ENCODE assay signal across 8 cellular contexts in genomic region chr15:31200735-31201151, GRCh38.
DNase-seq lines count a peak whose midpoint lies in the region; ATAC-seq, FAIRE-seq and TF ChIP-seq lines count a peak whose summit lies in the region.

No MANE protein-coding gene starts in this region.

- H4K20me1 ChIP-seq in H1 (replicated peaks in 1 of 2; ENCODE audit: control insufficient read depth in 1 of 2, insufficient read depth in 2 of 2, low read length in 2 of 2): no peaks in the 10 kb centered on the region

- no peaks in the 10 kb centered on the region for H3K79me1 ChIP-seq in H1 (ENCODE audit: low read depth, low read length)

- no peak overlapping the region for H2BK12ac ChIP-seq in H1 (ENCODE audit: low read depth, low read length)

- H3K79me2 ChIP-seq in H1 (ENCODE audit: control insufficient read depth in 1 of 2, insufficient read depth in 2 of 2, low read length in 2 of 2): no peaks in the 10 kb centered on the region

- H3K4ac ChIP-seq in H1 (replicated peaks; ENCODE audit: insufficient read length, low read depth, low read length): no peak overlapping the region

- ATAC-seq in naive thymus-derived CD4-positive, alpha-beta T cell: peak; percentile 77
- ATAC-seq in stimulated activated naive CD8-positive, alpha-beta T cell treated with anti-CD3 and anti-CD28 coated beads, Interleukin-15, amount 100 ng/mL, for 72 hours: peak; percentile 64
- no peak for ATAC-seq in GM21825 (IDR thresholded peaks at IDR 0.05; ENCODE audit: unreplicated experiment)

- no peaks in the 10 kb centered on the region for H3K9me3 Mint-ChIP-seq in activated CD4-positive, alpha-beta memory T cell treated with anti-CD3 and anti-CD28 coated beads, Interleukin-2, amount 10 ng/mL, durations not matched to agents 7 days and 5 days
- H3K9me3 Mint-ChIP-seq in naive thymus-derived CD4-positive, alpha-beta T cell: no peaks in the 10 kb centered on the region
- no peaks in the 10 kb centered on the region for H3K9me3 Mint-ChIP-seq in stimulated activated naive CD8-positive, alpha-beta T cell treated with anti-CD3 and anti-CD28 coated beads, Interleukin-15, amount 100 ng/mL, for 72 hours

- no peaks in the 10 kb centered on the region for H3K36me3 Mint-ChIP-seq in activated CD4-positive, alpha-beta memory T cell treated with anti-CD3 and anti-CD28 coated beads, Interleukin-2, amount 10 ng/mL, durations not matched to agents 7 days and 5 days (ENCODE audit: low read depth)
- no peaks in the 10 kb centered on the region for H3K36me3 Mint-ChIP-seq in naive thymus-derived CD4-positive, alpha-beta T cell

- H3K4me3 ChIP-seq in H1 (ENCODE audit: extremely low read depth in 1 of 4, insufficient read depth in 2 of 4, low read depth in 3 of 4, low read length in 4 of 4): no peak overlapping the region
- no peak overlapping the region for H3K4me3 ChIP-seq in naive thymus-derived CD4-positive, alpha-beta T cell (ENCODE audit: low read length)

- H3K4me1 ChIP-seq in H1 (replicated peaks in 1 of 4; ENCODE audit: control insufficient read depth in 3 of 4, insufficient read depth in 4 of 4, low read length in 3 of 4): peaks cover 0 to 2% (median 0%) of the 10 kb centered on the region in 4 experiments; a peak in 1 of 7 replicates
- H3K4me1 ChIP-seq in naive thymus-derived CD4-positive, alpha-beta T cell (ENCODE audit: control insufficient read depth in 2 of 2, insufficient read depth in 2 of 2, low read length in 2 of 2): peaks cover 0 to 31% of the 10 kb centered on the region in 2 donors

- no peak overlapping the region for H2AK5ac ChIP-seq in H1 (ENCODE audit: low read depth, low read length)

- H3K18ac ChIP-seq in H1 (ENCODE audit: extremely low read depth, low read length): no peak overlapping the region; the same call in none of the 2 replicates

- H3K14ac ChIP-seq in H1 (ENCODE audit: insufficient read length): no peak overlapping the region

- DNase-seq in AG20443 (ENCODE audit: low spot score) (peak; percentile 70), HuH-7.5 (ENCODE audit: low spot score) (peak; percentile 43), H1 (ENCODE audit: low read depth in 1 of 2, low spot score in 2 of 2) (peak in 1 of 2 experiments; percentile 76), SIG-M5 treated with dmso at 0.1 percent for 504 hours (lab: John Stamatoyannopoulos, UW; ENCODE audit: unreplicated experiment) (no peak)
- peak; percentile 79 for DNase-seq in activated CD4-positive, alpha-beta memory T cell treated with anti-CD3 and anti-CD28 coated beads, Interleukin-2, amount 10 ng/mL, durations not matched to agents 7 days and 5 days
- DNase-seq in naive thymus-derived CD4-positive, alpha-beta T cell: peak; percentile 45 to 81 (median 72)
- peak; percentile 39 to 57 for DNase-seq in stimulated activated naive CD8-positive, alpha-beta T cell treated with anti-CD3 and anti-CD28 coated beads, Interleukin-15, amount 100 ng/mL, for 72 hours

- H4K91ac ChIP-seq in H1 (replicated peaks; ENCODE audit: insufficient read length, low read length): no peak overlapping the region

- POLR2A ChIA-PET in activated CD4-positive, alpha-beta memory T cell treated with anti-CD3 and anti-CD28 coated beads, Interleukin-2, amount 10 ng/mL, durations not matched to agents 7 days and 5 days (lab: Charles Lee): interaction anchor here (0.6 to 1.6 kb wide), 4 partner anchors 14 to 1132 kb away, joined by 3 to 4 read pairs (median 3); no protein-coding TSS in a partner anchor
- POLR2A ChIA-PET in H1 (lab: Charles Lee; ENCODE audit: partially characterized antibody): interaction anchor here (0.6 kb wide), 1 partner anchor 144 kb away, joined by 3 read pairs; no protein-coding TSS in a partner anchor
- POLR2A ChIA-PET in naive thymus-derived CD4-positive, alpha-beta T cell (lab: Charles Lee): interaction anchor here (0.7 to 3.2 kb wide), 10 partner anchors 14 to 290 kb away, joined by 3 to 12 read pairs (median 5); no protein-coding TSS in a partner anchor

- no peak overlapping the region for H2BK5ac ChIP-seq in H1 (ENCODE audit: low read depth, low read length)

- no peak overlapping the region for H2BK120ac ChIP-seq in H1 (replicated peaks; ENCODE audit: low read depth, low read length)

- peak; percentile 66 to 72 (median 68) for TF ChIP-seq CTCF in H1 (IDR thresholded peaks at IDR 0.05; ENCODE audit: control extremely low read depth in 1 of 3, insufficient read depth in 1 of 3, low read depth in 1 of 3, low read length in 3 of 3)

- TF ChIP-seq RAD21 in H1 (IDR thresholded peaks at IDR 0.05 in 1 of 2, conservative IDR thresholded peaks at IDR 0.05 in 1 of 2; ENCODE audit: low read depth in 2 of 2, low read length in 2 of 2): peak; percentile 80 to 84

- no peak overlapping the region for H3K23ac ChIP-seq in H1 (ENCODE audit: insufficient read length)

- H3K9me3 ChIP-seq in H1 (ENCODE audit: insufficient read depth in 2 of 2, low read depth in 1 of 2, low read length in 1 of 2): no peaks in the 10 kb centered on the region
- no peaks in the 10 kb centered on the region for H3K9me3 ChIP-seq in naive thymus-derived CD4-positive, alpha-beta T cell (ENCODE audit: control insufficient read depth in 2 of 3, low read length in 3 of 3)

- H3K27me3 ChIP-seq in H1 (replicated peaks in 1 of 4; ENCODE audit: control insufficient read depth in 3 of 4, extremely low read depth in 1 of 4, insufficient read depth in 3 of 4, low read length in 3 of 4): no peaks in the 10 kb centered on the region
- H3K27me3 ChIP-seq in naive thymus-derived CD4-positive, alpha-beta T cell (ENCODE audit: control insufficient read depth in 2 of 2, insufficient read depth in 2 of 2, low read length in 2 of 2): no peaks in the 10 kb centered on the region

- no peak overlapping the region for H3K27ac Mint-ChIP-seq in activated CD4-positive, alpha-beta memory T cell treated with anti-CD3 and anti-CD28 coated beads, Interleukin-2, amount 10 ng/mL, durations not matched to agents 7 days and 5 days
- peak overlapping the region in 3 of 9 donors; percentile 4 to 77 (median 38) for H3K27ac Mint-ChIP-seq in naive thymus-derived CD4-positive, alpha-beta T cell
- peak overlapping the region; percentile 84 to 91 for H3K27ac Mint-ChIP-seq in stimulated activated naive CD8-positive, alpha-beta T cell treated with anti-CD3 and anti-CD28 coated beads, Interleukin-15, amount 100 ng/mL, for 72 hours

- no peak overlapping the region for H3K56ac ChIP-seq in H1 (replicated peaks; ENCODE audit: insufficient read length, low read depth, low read length)

- CTCF ChIA-PET in activated CD4-positive, alpha-beta memory T cell treated with anti-CD3 and anti-CD28 coated beads, Interleukin-2, amount 10 ng/mL, durations not matched to agents 7 days and 5 days (lab: Charles Lee): interaction anchor here (0.6 to 2.7 kb wide), 15 partner anchors 9 to 293 kb away, joined by 3 to 44 read pairs (median 3); partner anchors contain the start of gene KLF13
- CTCF ChIA-PET in H1 (lab: Charles Lee; ENCODE audit: partially characterized antibody): interaction anchor here (0.6 to 2.9 kb wide), 32 partner anchors 9 to 775 kb away, joined by 3 to 32 read pairs (median 4); no protein-coding TSS in a partner anchor
- CTCF ChIA-PET in naive thymus-derived CD4-positive, alpha-beta T cell (lab: Charles Lee): interaction anchor here (0.6 to 8.7 kb wide), 23 partner anchors 11 to 355 kb away, joined by 3 to 117 read pairs (median 4); no protein-coding TSS in a partner anchor

- H4K5ac ChIP-seq in H1 (ENCODE audit: insufficient read length, low read depth, low read length): no peak overlapping the region

- H3K23me2 ChIP-seq in H1 (ENCODE audit: low read depth, low read length): no peaks in the 10 kb centered on the region

- no peaks in the 10 kb centered on the region for H3K36me3 ChIP-seq in H1 (ENCODE audit: control insufficient read depth in 2 of 4, insufficient read depth in 4 of 4, low read length in 3 of 4)
- no peaks in the 10 kb centered on the region for H3K36me3 ChIP-seq in naive thymus-derived CD4-positive, alpha-beta T cell (ENCODE audit: control insufficient read depth in 2 of 3, insufficient read depth in 3 of 3, low read length in 3 of 3)

- H2BK20ac ChIP-seq in H1 (ENCODE audit: low read length): no peak overlapping the region

- no peak for TF ChIP-seq POLR2A in H1 (IDR thresholded peaks at IDR 0.05; ENCODE audit: control extremely low read depth in 1 of 2, low read depth in 2 of 2, low read length in 2 of 2)

- 0 out of 2 replicates have a peak overlapping the region, but pooled peaks have one; percentile 31 for H2BK15ac ChIP-seq in H1 (ENCODE audit: low read length)

- H3K27me3 Mint-ChIP-seq in activated CD4-positive, alpha-beta memory T cell treated with anti-CD3 and anti-CD28 coated beads, Interleukin-2, amount 10 ng/mL, durations not matched to agents 7 days and 5 days: peaks cover 21% of the 10 kb centered on the region
- H3K27me3 Mint-ChIP-seq in naive thymus-derived CD4-positive, alpha-beta T cell: peaks cover 0 to 33% (median 0%) of the 10 kb centered on the region in 5 donors
- H3K27me3 Mint-ChIP-seq in stimulated activated naive CD8-positive, alpha-beta T cell treated with anti-CD3 and anti-CD28 coated beads, Interleukin-15, amount 100 ng/mL, for 72 hours: peaks cover 16% of the 10 kb centered on the region

- no peak overlapping the region for H3K9ac ChIP-seq in H1 (replicated peaks in 1 of 4; ENCODE audit: extremely low read depth in 1 of 4, low read depth in 3 of 4, low read length in 3 of 4)

- peak overlapping the region; percentile 31 for H4K8ac ChIP-seq in H1 (ENCODE audit: extremely low read depth, insufficient read depth, low read length)

- H3K4me3 Mint-ChIP-seq in activated CD4-positive, alpha-beta memory T cell treated with anti-CD3 and anti-CD28 coated beads, Interleukin-2, amount 10 ng/mL, durations not matched to agents 7 days and 5 days: no peak overlapping the region
- H3K4me3 Mint-ChIP-seq in naive thymus-derived CD4-positive, alpha-beta T cell: no peak overlapping the region
- H3K4me3 Mint-ChIP-seq in stimulated activated naive CD8-positive, alpha-beta T cell treated with anti-CD3 and anti-CD28 coated beads, Interleukin-15, amount 100 ng/mL, for 72 hours: no peak overlapping the region

- H3K4me2 ChIP-seq in H1 (ENCODE audit: insufficient read depth in 1 of 2, low read depth in 2 of 2, low read length in 2 of 2): no peak overlapping the region

- intact Hi-C loops in naive thymus-derived CD4-positive, alpha-beta T cell (cut with micrococcal nuclease): loop anchor here (1.0 to 5.0 kb wide), 7 partner anchors 14 to 667 kb away; partner anchors contain the start of gene KLF13 (in 1 of the 2)

- no peak for FAIRE-seq in H1 (lab: Jason Lieb, UNC)

- peaks cover 21% of the 10 kb centered on the region for H3K4me1 Mint-ChIP-seq in activated CD4-positive, alpha-beta memory T cell treated with anti-CD3 and anti-CD28 coated beads, Interleukin-2, amount 10 ng/mL, durations not matched to agents 7 days and 5 days
- peaks cover 10 to 48% (median 36%) of the 10 kb centered on the region in 7 donors for H3K4me1 Mint-ChIP-seq in naive thymus-derived CD4-positive, alpha-beta T cell
- H3K4me1 Mint-ChIP-seq in stimulated activated naive CD8-positive, alpha-beta T cell treated with anti-CD3 and anti-CD28 coated beads, Interleukin-15, amount 100 ng/mL, for 72 hours: peaks cover 35% of the 10 kb centered on the region

- 74% methylated on average over 16 of the region's 16 CpGs; no CpG with 5 or more reads in 1 of the 2 experiments for whole genome bisulfite sequencing in H1 (ENCODE audit: extremely low coverage in 1 of 2, insufficient coverage in 1 of 2, insufficient read length in 1 of 2, insufficient replicate concordance in 2 of 2, low coverage in 1 of 2, low lambda C conversion rate in 2 of 2, missing lambda C conversion rate in 1 of 2), 2 experiments

- no peak overlapping the region for H2AFZ ChIP-seq in H1 (ENCODE audit: low read length)

- no peak overlapping the region for H3K27ac ChIP-seq in H1 (ENCODE audit: low read depth, low read length)
- no peak overlapping the region for H3K27ac ChIP-seq in naive thymus-derived CD4-positive, alpha-beta T cell (ENCODE audit: low read depth, low read length)

- no peak for TF ChIP-seq EP300 in H1 (IDR thresholded peaks at IDR 0.05; ENCODE audit: borderline replicate concordance in 1 of 2, low read depth in 2 of 2, low read length in 2 of 2)
